ENCODE assay signal across 12 cellular contexts in genomic region chr2:52934354-52934898, GRCh38.
DNase-seq lines count a peak whose midpoint lies in the region; ATAC-seq and TF ChIP-seq lines count a peak whose summit lies in the region.
"Had no signal": no experiment of that assay in that cellular context is flagged by ENCODE, and none has a peak within 500 bp of the region (broad histone marks: within the 10 kb centered on the region; RNA-seq: fewer than 3 reads in every experiment).

No MANE protein-coding gene starts in this region.

- H3K9ac ChIP-seq in fibroblast of lung (ENCODE audit: insufficient read depth, low read length), result no peak overlapping the region

- TF ChIP-seq CTCF in Calu3 (IDR thresholded peaks at IDR 0.05; ENCODE audit: unreplicated experiment) (no peak), fibroblast of lung (conservative IDR thresholded peaks at IDR 0.05 in 1 of 2, IDR thresholded peaks at IDR 0.05 in 1 of 2; ENCODE audit: low read depth in 1 of 2, low read length in 2 of 2) (no peak)

- peaks cover 2% of the 10 kb centered on the region for H3K4me1 ChIP-seq in fibroblast of lung (ENCODE audit: control insufficient read depth, extremely low read depth, insufficient read depth, low read length)

- CTCF ChIA-PET in Calu3 (lab: Charles Lee), result interaction anchor here (1.7 kb wide), 1 partner anchor 124 kb away, joined by 5 read pairs; no protein-coding TSS in a partner anchor

- peaks cover 19% of the 10 kb centered on the region for H3K36me3 Mint-ChIP-seq in Calu3 (ENCODE audit: insufficient read depth, unreplicated experiment)
- H3K36me3 Mint-ChIP-seq: activated CD4-positive, alpha-beta memory T cell treated with anti-CD3 and anti-CD28 coated beads for 36 hours; CD4-positive, CD25-positive, alpha-beta regulatory T cell had no signal

- H3K27me3 ChIP-seq in fibroblast of lung (ENCODE audit: control insufficient read depth, insufficient read depth, low read length), result no peaks in the 10 kb centered on the region

- H3K27me3 Mint-ChIP-seq in Calu3 (ENCODE audit: unreplicated experiment), result no peaks in the 10 kb centered on the region
- H3K27me3 Mint-ChIP-seq: activated CD4-positive, alpha-beta memory T cell treated with anti-CD3 and anti-CD28 coated beads for 36 hours; CD4-positive, CD25-positive, alpha-beta regulatory T cell had no signal

- H3K4me3 ChIP-seq in fibroblast of lung (replicated peaks in 1 of 4; ENCODE audit: control extremely low read depth in 1 of 4, insufficient read depth in 1 of 4, low read depth in 3 of 4, low read length in 4 of 4), result peak overlapping the region in 1 of 4 experiments; percentile 2

- no peaks in the 10 kb centered on the region for H3K79me2 ChIP-seq in fibroblast of lung (ENCODE audit: control insufficient read depth, insufficient read depth, low read length)

- peaks cover 41% of the 10 kb centered on the region for H3K4me1 Mint-ChIP-seq in Calu3 (ENCODE audit: low read depth, unreplicated experiment)
- H3K4me1 Mint-ChIP-seq: CD4-positive, CD25-positive, alpha-beta regulatory T cell had no signal

- H3K4me2 ChIP-seq in fibroblast of lung (ENCODE audit: extremely low read depth, insufficient read depth, low read length), result no peak overlapping the region

- peak overlapping the region; percentile 58 for H3K4me3 Mint-ChIP-seq in Calu3 (ENCODE audit: low read depth, unreplicated experiment)
- H3K4me3 Mint-ChIP-seq: activated CD4-positive, alpha-beta memory T cell treated with anti-CD3 and anti-CD28 coated beads for 36 hours; CD4-positive, CD25-positive, alpha-beta regulatory T cell had no signal

- peak; percentile 25 for DNase-seq in Calu3
- peak; percentile 90 for DNase-seq in HT1080 (ENCODE audit: low read depth)
- DNase-seq in fibroblast of lung (ENCODE audit: low read depth in 2 of 2), result peak; percentile 92 to 93
- no peak for DNase-seq in globus pallidus (ENCODE audit: low spot score)
- DNase-seq in NCI-H524 (lab: John Stamatoyannopoulos, UW), result no peak
- DNase-seq in UCSD-AML1 (lab: John Stamatoyannopoulos, UW; ENCODE audit: unreplicated experiment), result no peak
- DNase-seq in central memory CD4-positive, alpha-beta T cell, result no peak
- DNase-seq: activated CD4-positive, alpha-beta memory T cell treated with anti-CD3 and anti-CD28 coated beads for 36 hours; hippocampal formation; Karpas-422 had no signal

- ATAC-seq in GM21619 (IDR thresholded peaks at IDR 0.05; ENCODE audit: unreplicated experiment), result peak; percentile 60

- H4K20me1 ChIP-seq in fibroblast of lung (ENCODE audit: control insufficient read depth, extremely low read depth, insufficient read depth, low read length), result no peaks in the 10 kb centered on the region

- H3K36me3 ChIP-seq in fibroblast of lung (ENCODE audit: control insufficient read depth, insufficient read depth, low read length), result no peaks in the 10 kb centered on the region

- peaks cover 12% of the 10 kb centered on the region for H3K9me3 Mint-ChIP-seq in Calu3 (ENCODE audit: low read depth, unreplicated experiment)

- H3K27ac ChIP-seq in fibroblast of lung (ENCODE audit: insufficient read depth, low read length), result no peak overlapping the region

- intact Hi-C loops in Calu3 (cut with micrococcal nuclease; ENCODE audit: unreplicated experiment), result loop anchor here (1.0 to 10.0 kb wide), 5 partner anchors 30 to 268 kb away; no protein-coding TSS in a partner anchor

- peak overlapping the region; percentile 100 for H3K27ac Mint-ChIP-seq in Calu3 (ENCODE audit: unreplicated experiment)
- H3K27ac Mint-ChIP-seq: activated CD4-positive, alpha-beta memory T cell treated with anti-CD3 and anti-CD28 coated beads for 36 hours; CD4-positive, CD25-positive, alpha-beta regulatory T cell had no signal

- no TSS peak for BruUV-seq in Calu3 (replicated peaks; lab: Mats Ljungman, UMichigan)

- no peak overlapping the region for H2AFZ ChIP-seq in fibroblast of lung (ENCODE audit: low read length)

- no peaks in the 10 kb centered on the region for H3K9me3 ChIP-seq in fibroblast of lung (ENCODE audit: control insufficient read depth, insufficient read depth, low read depth, low read length)

Comparison
In these comparisons a context has a peak if more than half of its experiments do, and no peak if none do; other contexts are left out.
1. DNase-seq: peak in Calu3 (single experiment), HT1080 (single experiment) and fibroblast of lung (2 of 2); none in globus pallidus (single experiment), NCI-H524 (0 of 2), UCSD-AML1 (single experiment) and central memory CD4-positive, alpha-beta T cell (single experiment).